In genomic region chr3:162610261-162610660, GRCh38 we compare ENCODE assay signal across 14 cellular contexts.
A peak's percentile ranks its signal among the peaks of the same experiment; 100 is the strongest.
DNase-seq lines count a peak whose midpoint lies in the region; ATAC-seq and TF ChIP-seq lines count a peak whose summit lies in the region.
"Had no signal": no experiment of that assay in that cellular context is flagged by ENCODE, and none has a peak within 500 bp of the region (broad histone marks: within the 10 kb centered on the region; RNA-seq: fewer than 3 reads in every experiment).

No MANE protein-coding gene starts in this region.

- H3T11ph ChIP-seq in H9 (ENCODE audit: low read length), result no peak overlapping the region

- no peak overlapping the region for H4K5ac ChIP-seq in H9 (ENCODE audit: insufficient read length, low read depth, low read length)

- H4K20me1 ChIP-seq in H9 (ENCODE audit: control insufficient read depth, insufficient read depth, insufficient read length) (no peaks in the 10 kb centered on the region), neural progenitor cell (ENCODE audit: low read depth) (no peaks in the 10 kb centered on the region)

- H3K36me3 ChIP-seq in NT2/D1 (ENCODE audit: insufficient read depth, insufficient read length, low read length), result no peaks in the 10 kb centered on the region
- no peaks in the 10 kb centered on the region for H3K36me3 ChIP-seq in neural progenitor cell
- H3K36me3 ChIP-seq in vagina, result no peaks in the 10 kb centered on the region

- H3K36me3 Mint-ChIP-seq in H9 (ENCODE audit: insufficient read depth in 1 of 3, low read depth in 3 of 3) (peaks cover 28 to 33% (median 32%) of the 10 kb centered on the region in 3 experiments), neural progenitor cell (peaks cover 2% of the 10 kb centered on the region)

- H3K23me2 ChIP-seq in H9 (ENCODE audit: insufficient read length, low read depth, low read length, poor library complexity, severe bottlenecking), result no peaks in the 10 kb centered on the region

- no peaks in the 10 kb centered on the region for H3K79me1 ChIP-seq in H9 (ENCODE audit: insufficient read depth, low read depth, low read length, poor library complexity, severe bottlenecking)

- DNase-seq in H9 (peak; percentile 31), NT2/D1 (ENCODE audit: low read depth, low spot score) (peak; percentile 47), iPS DF 19.7 (ENCODE audit: low read depth, low spot score) (peak; percentile 75), neural progenitor cell (ENCODE audit: low spot score) (no peak), vagina (ENCODE audit: extremely low spot score in 2 of 2) (no peak), left colon (no peak), NCI-H1092 treated with DMSO at 0.1 percent for 48 hours (lab: John Stamatoyannopoulos, UW) (no peak)
- DNase-seq: C1 segment of cervical spinal cord; CD4-positive, alpha-beta T cell; DMS79; HCEC 1CT; HFFc6 had no signal

- H2AK5ac ChIP-seq in H9 (ENCODE audit: insufficient read length, low read length), result no peak overlapping the region

- TF ChIP-seq POLR2A in vagina (IDR thresholded peaks at IDR 0.05), result no peak

- no peak overlapping the region for H3K23ac ChIP-seq in H9 (ENCODE audit: insufficient read length, low read depth, low read length)

- no peak overlapping the region for H3K56ac ChIP-seq in H9 (ENCODE audit: insufficient read length, low read depth, low read length)

- H3K9me3 ChIP-seq in H9 (ENCODE audit: control insufficient read depth, low read depth, low read length) (peaks cover 7% of the 10 kb centered on the region), NT2/D1 (ENCODE audit: insufficient read depth, low read length) (peaks cover 35% of the 10 kb centered on the region), neural progenitor cell (ENCODE audit: low read depth) (no peaks in the 10 kb centered on the region), vagina (no peaks in the 10 kb centered on the region)

- no peak for TF ChIP-seq CTCF in H9 (conservative IDR thresholded peaks at IDR 0.05)
- TF ChIP-seq CTCF in neural progenitor cell (IDR thresholded peaks at IDR 0.05), result no peak
- TF ChIP-seq CTCF in vagina (IDR thresholded peaks at IDR 0.05), result no peak

- H3K4me2 ChIP-seq in H9 (ENCODE audit: insufficient read depth, insufficient read length, low read length), result no peak overlapping the region
- no peak overlapping the region for H3K4me2 ChIP-seq in neural progenitor cell

- no peak overlapping the region for H4K91ac ChIP-seq in H9 (ENCODE audit: insufficient read length, low read depth, low read length)

- no CpG with 5 or more reads among the region's 2 CpGs for WGBS in H9 (ENCODE audit: extremely low coverage, insufficient read length, low lambda C conversion rate)

- intact Hi-C loops in vagina (cut with DNase I) (no loop called here), left colon (cut with DNase I, micrococcal nuclease) (no loop called here)

- ATAC-seq in left colon, result no peak
- ATAC-seq: K562 had no signal

- H3K18ac ChIP-seq in H9 (ENCODE audit: insufficient read length, low read depth, low read length), result no peak overlapping the region

- no peaks in the 10 kb centered on the region for H3F3A ChIP-seq in neural progenitor cell (ENCODE audit: low read depth)

- H3K4ac ChIP-seq in H9 (ENCODE audit: low read depth, low read length), result no peak overlapping the region

- H3K4me1 Mint-ChIP-seq in H9 (peaks cover 15 to 28% of the 10 kb centered on the region in 2 experiments), neural progenitor cell (no peaks in the 10 kb centered on the region)
- H3K4me1 Mint-ChIP-seq: B cell had no signal

- no peak overlapping the region for H2BK5ac ChIP-seq in H9 (ENCODE audit: insufficient read length, low read length)

- H3K4me3 Mint-ChIP-seq in H9 (no peak overlapping the region), neural progenitor cell (no peak overlapping the region)
- H3K4me3 Mint-ChIP-seq: B cell; CD4-positive, alpha-beta T cell; HFFc6 had no signal

- H3K27ac ChIP-seq in H9 (ENCODE audit: insufficient read length, low read depth, low read length), result no peak overlapping the region
- H3K27ac ChIP-seq in neural progenitor cell, result no peak overlapping the region
- H3K27ac ChIP-seq in vagina, result no peak overlapping the region

- H3K14ac ChIP-seq in H9 (ENCODE audit: insufficient read depth, low read length), result no peak overlapping the region

- H2BK12ac ChIP-seq in H9 (ENCODE audit: insufficient read length, low read depth, low read length), result no peak overlapping the region

- H3K9me3 Mint-ChIP-seq in H9 (peaks cover 11 to 19% of the 10 kb centered on the region in 2 experiments), neural progenitor cell (peaks cover 5% of the 10 kb centered on the region)
- H3K9me3 Mint-ChIP-seq: HFFc6 had no signal

- H3K4me1 ChIP-seq in H9 (ENCODE audit: insufficient read depth, low read length), result no peaks in the 10 kb centered on the region; the same call in 1 of the 2 replicates
- H3K4me1 ChIP-seq in NT2/D1 (ENCODE audit: insufficient read depth, insufficient read length), result no peaks in the 10 kb centered on the region
- H3K4me1 ChIP-seq in neural progenitor cell, result no peaks in the 10 kb centered on the region
- no peaks in the 10 kb centered on the region for H3K4me1 ChIP-seq in vagina

- H3K79me2 ChIP-seq in H9 (ENCODE audit: insufficient read depth, low read length) (no peaks in the 10 kb centered on the region), neural progenitor cell (ENCODE audit: low read depth) (no peaks in the 10 kb centered on the region)

- no peak overlapping the region for H3K9ac ChIP-seq in H9 (ENCODE audit: extremely low read depth, insufficient read length, low read length)
- H3K9ac ChIP-seq in NT2/D1 (ENCODE audit: insufficient read length, low read depth), result no peak overlapping the region
- no peak overlapping the region for H3K9ac ChIP-seq in neural progenitor cell

- H2BK20ac ChIP-seq in H9 (ENCODE audit: low read depth, low read length, poor library complexity, severe bottlenecking), result no peak overlapping the region

- H3K27ac Mint-ChIP-seq in H9, result peak overlapping the region; percentile 3 to 93 (median 74); a peak in 5 of 7 replicates
- no peak overlapping the region for H3K27ac Mint-ChIP-seq in neural progenitor cell
- H3K27ac Mint-ChIP-seq: B cell; CD4-positive, alpha-beta T cell; HFFc6 had no signal

- H3K27me3 Mint-ChIP-seq in H9 (ENCODE audit: low read depth), result no peaks in the 10 kb centered on the region
- H3K27me3 Mint-ChIP-seq in neural progenitor cell (ENCODE audit: insufficient read depth, low read depth), result no peaks in the 10 kb centered on the region
- H3K27me3 Mint-ChIP-seq: B cell; CD4-positive, alpha-beta T cell had no signal

- H3K27me3 ChIP-seq in H9 (ENCODE audit: insufficient read depth, low read length) (no peaks in the 10 kb centered on the region), NT2/D1 (ENCODE audit: insufficient read depth, insufficient read length) (no peaks in the 10 kb centered on the region), neural progenitor cell (no peaks in the 10 kb centered on the region), vagina (no peaks in the 10 kb centered on the region)

- no peak overlapping the region for H2BK120ac ChIP-seq in H9 (ENCODE audit: low read depth, low read length, poor library complexity, severe bottlenecking)

- H4K8ac ChIP-seq in H9 (replicated peaks; ENCODE audit: insufficient read length, low read depth, low read length), result no peak overlapping the region

- H2BK15ac ChIP-seq in H9 (ENCODE audit: low read depth, low read length), result no peak overlapping the region

- H3K4me3 ChIP-seq in NT2/D1 (ENCODE audit: insufficient read length, low read depth) (no peak overlapping the region), neural progenitor cell (no peak overlapping the region), vagina (no peak overlapping the region)
- H3K4me3 ChIP-seq: K562 had no signal

- H2AFZ ChIP-seq in H9 (ENCODE audit: low read length), result no peak overlapping the region
- H2AFZ ChIP-seq in neural progenitor cell (replicated peaks), result peak overlapping the region; percentile 64

Comparison
In these comparisons a context has a peak if more than half of its experiments do, and no peak if none do; other contexts are left out.
1. DNase-seq: peak in H9 (single experiment), NT2/D1 (single experiment) and iPS DF 19.7 (single experiment); none in neural progenitor cell (single experiment), vagina (0 of 2), left colon (0 of 2) and NCI-H1092 treated with DMSO at 0.1 percent for 48 hours (single experiment).